In genomic region chr5:143426437-143426991, GRCh38 we compare ENCODE assay signal across 14 cellular contexts. TPM values are rescaled to one million over a fixed set of nuclear protein-coding genes. Genes with fewer than 3 reads are reported as not detected.
A peak's percentile ranks its signal among the peaks of the same experiment; 100 is the strongest.
DNase-seq lines count a peak whose midpoint lies in the region; ATAC-seq and TF ChIP-seq lines count a peak whose summit lies in the region.
"Had no signal": no experiment of that assay in that cellular context is flagged by ENCODE, and none has a peak within 500 bp of the region (broad histone marks: within the 10 kb centered on the region; RNA-seq: fewer than 3 reads in every experiment).

No MANE protein-coding gene starts in this region.

- H3F3A ChIP-seq in MM.1S (ENCODE audit: insufficient read depth, low read length) (no peaks in the 10 kb centered on the region), GM23338 (replicated peaks; ENCODE audit: low read depth) (no peaks in the 10 kb centered on the region)

- no peaks in the 10 kb centered on the region for H4K20me1 ChIP-seq in MM.1S (ENCODE audit: insufficient read depth, low read length)
- H4K20me1 ChIP-seq in GM23338 (replicated peaks; ENCODE audit: insufficient read depth): no peaks in the 10 kb centered on the region

- H3K79me2 ChIP-seq in MM.1S (ENCODE audit: low read length): no peaks in the 10 kb centered on the region
- no peaks in the 10 kb centered on the region for H3K79me2 ChIP-seq in GM23338 (replicated peaks; ENCODE audit: insufficient read depth)

- H3K9ac ChIP-seq in MM.1S (ENCODE audit: low read length): no peak overlapping the region

- no peaks in the 10 kb centered on the region for H3K9me3 ChIP-seq in MM.1S (replicated peaks; ENCODE audit: insufficient read depth, low read length)

- H3K4me2 ChIP-seq in MM.1S (ENCODE audit: low read depth, low read length) (no peak overlapping the region), GM23338 (no peak overlapping the region)

- no peaks in the 10 kb centered on the region for H3K9me2 ChIP-seq in MM.1S (replicated peaks; ENCODE audit: insufficient read depth, low read length)
- peaks cover 3% of the 10 kb centered on the region; the same call in 1 of the 2 replicates for H3K9me2 ChIP-seq in GM23338 (ENCODE audit: insufficient read depth)

- H3K27ac Mint-ChIP-seq in GM23338: no peak overlapping the region
- H3K27ac Mint-ChIP-seq: naive thymus-derived CD8-positive, alpha-beta T cell had no signal

- DNase-seq in GM12865 (ENCODE audit: low read depth): peak; percentile 71
- no peak for DNase-seq in MM.1S
- DNase-seq in GM23338 (ENCODE audit: low spot score): no peak
- no peak for DNase-seq in EL
- no peak for DNase-seq in OCI-M2 (lab: John Stamatoyannopoulos, UW; ENCODE audit: unreplicated experiment)
- DNase-seq: HCEC 1CT; kidney; naive thymus-derived CD8-positive, alpha-beta T cell; OCI-M1; small intestine had no signal

- H3K27ac ChIP-seq in MM.1S (ENCODE audit: low read length): no peak overlapping the region
- no peak overlapping the region for H3K27ac ChIP-seq in GM23338 (ENCODE audit: low read depth)
- H3K27ac ChIP-seq: cardiac muscle cell had no signal

- TF ChIP-seq CTCF in GM12865 (IDR thresholded peaks at IDR 0.05; ENCODE audit: insufficient read depth, low read depth, low read length, missing control alignments) (no peak), MM.1S (IDR thresholded peaks at IDR 0.05; ENCODE audit: low read length) (no peak), GM23338 (conservative IDR thresholded peaks at IDR 0.05; ENCODE audit: low read depth in 2 of 2) (no peak)

- no peak overlapping the region for H3K4me3 Mint-ChIP-seq in GM23338
- H3K4me3 Mint-ChIP-seq: naive thymus-derived CD8-positive, alpha-beta T cell had no signal

- H3K4me3 ChIP-seq in GM12865 (ENCODE audit: low read depth, low read length) (no peak overlapping the region), MM.1S (ENCODE audit: low read length) (no peak overlapping the region), GM23338 (no peak overlapping the region)
- H3K4me3 ChIP-seq: cardiac muscle cell had no signal

- H3K36me3 ChIP-seq in MM.1S (replicated peaks; ENCODE audit: insufficient read depth, low read length) (no peaks in the 10 kb centered on the region), GM23338 (ENCODE audit: insufficient read depth) (no peaks in the 10 kb centered on the region)
- H3K36me3 ChIP-seq: cardiac muscle cell had no signal

- peak; percentile 72 for ATAC-seq in GM19025 (IDR thresholded peaks at IDR 0.05; ENCODE audit: low read depth, unreplicated experiment)
- ATAC-seq in HG02759 (IDR thresholded peaks at IDR 0.05; ENCODE audit: unreplicated experiment): peak; percentile 74
- peak; percentile 34 for ATAC-seq in HG03558 (IDR thresholded peaks at IDR 0.05; ENCODE audit: extremely low read depth, unreplicated experiment)
- ATAC-seq in GM23338: no peak
- ATAC-seq: naive thymus-derived CD8-positive, alpha-beta T cell had no signal

- peaks cover 3% of the 10 kb centered on the region for H3K27me3 Mint-ChIP-seq in GM23338 (ENCODE audit: insufficient read depth, low read depth, poor library complexity)
- H3K27me3 Mint-ChIP-seq: naive thymus-derived CD8-positive, alpha-beta T cell had no signal

- H3K4me1 Mint-ChIP-seq in GM23338: 0 out of 3 replicates have a peak, but pooled peaks cover 2% of the 10 kb centered on the region

- H3K36me3 Mint-ChIP-seq in GM23338 (ENCODE audit: low read depth): no peaks in the 10 kb centered on the region

- H3K4me1 ChIP-seq in MM.1S (ENCODE audit: low read length) (no peaks in the 10 kb centered on the region), GM23338 (ENCODE audit: insufficient read depth) (no peaks in the 10 kb centered on the region)

- H3K27me3 ChIP-seq in MM.1S (replicated peaks; ENCODE audit: insufficient read depth, low read length): no peaks in the 10 kb centered on the region
- no peaks in the 10 kb centered on the region for H3K27me3 ChIP-seq in GM23338 (ENCODE audit: insufficient read depth)
- H3K27me3 ChIP-seq: cardiac muscle cell had no signal

- H3K9me3 Mint-ChIP-seq in GM23338: no peaks in the 10 kb centered on the region

- H2AFZ ChIP-seq in MM.1S (ENCODE audit: low read length) (no peak overlapping the region), GM23338 (no peak overlapping the region)

TF ChIP-seq in GM23338, 12 proteins besides CTCF, POLR2A, EP300 and RAD21:
- TF ChIP-seq CREB1 (CRISPR knock-in tag; IDR thresholded peaks at IDR 0.05; ENCODE audit: low read depth): no peak

RNA-seq across cellular contexts. Expression of gene NR3C1, which starts 23.0 kb away (rescaled TPM):
- 2.4 and 4.6 TPM in 2 replicates for total RNA-seq in GM23338 (2014; rRNA removed; shearing (Covaris generic))
- 0.89 and 1.2 TPM in 2 replicates for polyA plus RNA-seq in GM23338 (2016; fragmentation: Nextera tagmentation; extraction: Ambion mirVana)
